12 cellular contexts compared by ENCODE assay signal in genomic region chr3:114223146-114223545, GRCh38. TPM values are rescaled to one million over a fixed set of nuclear protein-coding genes. Genes with fewer than 3 reads are reported as not detected.
A peak's percentile ranks its signal among the peaks of the same experiment; 100 is the strongest.
DNase-seq lines count a peak whose midpoint lies in the region; ATAC-seq and TF ChIP-seq lines count a peak whose summit lies in the region.
"Had no signal": no experiment of that assay in that cellular context is flagged by ENCODE, and none has a peak within 500 bp of the region (broad histone marks: within the 10 kb centered on the region; RNA-seq: fewer than 3 reads in every experiment).

No MANE protein-coding gene starts in this region.

- ATAC-seq in GM18511 (IDR thresholded peaks at IDR 0.05; ENCODE audit: unreplicated experiment), result peak; percentile 89
- ATAC-seq in GM21526 (IDR thresholded peaks at IDR 0.05; ENCODE audit: low FRiP score, unreplicated experiment), result peak; percentile 82
- ATAC-seq in HG03457 (IDR thresholded peaks at IDR 0.05; ENCODE audit: unreplicated experiment), result peak; percentile 82

- DNase-seq in fibroblast of pulmonary artery (ENCODE audit: low read depth) (peak; percentile 65), NCI-H510A treated with DMSO at 0.1 percent for 48 hours (lab: John Stamatoyannopoulos, UW) (no peak), cortex of kidney (lab: John Stamatoyannopoulos, UW) (no peak), A172 (ENCODE audit: low spot score) (no peak), NCI-H226 (no peak)
- DNase-seq: NCI-H82, testis had no signal

- TF ChIP-seq CTCF in fibroblast of pulmonary artery (IDR thresholded peaks at IDR 0.05; ENCODE audit: low read length, missing control alignments), result no peak

- no peak overlapping the region for H3K4me3 ChIP-seq in fibroblast of pulmonary artery (replicated peaks; ENCODE audit: low read depth, low read length)
- H3K4me3 ChIP-seq: testis had no signal

RNA-seq across cellular contexts. Expression of gene ZNF80, which starts 14.2 kb away (rescaled TPM):
- not detected in 2 replicates for total RNA-seq in A172 (2014; rRNA removed; shearing (Covaris generic))
- total RNA-seq: fibroblast of villous mesenchyme, pulmonary artery endothelial cell had no signal

RNA-seq across cellular contexts. Expression of gene DRD3, which starts 44.3 kb away (rescaled TPM):
- not detected in 2 replicates for total RNA-seq in A172 (2014; rRNA removed; shearing (Covaris generic))
- total RNA-seq: fibroblast of villous mesenchyme, pulmonary artery endothelial cell had no signal
